Comparison of ENCODE assay signal across 15 cellular contexts in the genomic region with DNA sequence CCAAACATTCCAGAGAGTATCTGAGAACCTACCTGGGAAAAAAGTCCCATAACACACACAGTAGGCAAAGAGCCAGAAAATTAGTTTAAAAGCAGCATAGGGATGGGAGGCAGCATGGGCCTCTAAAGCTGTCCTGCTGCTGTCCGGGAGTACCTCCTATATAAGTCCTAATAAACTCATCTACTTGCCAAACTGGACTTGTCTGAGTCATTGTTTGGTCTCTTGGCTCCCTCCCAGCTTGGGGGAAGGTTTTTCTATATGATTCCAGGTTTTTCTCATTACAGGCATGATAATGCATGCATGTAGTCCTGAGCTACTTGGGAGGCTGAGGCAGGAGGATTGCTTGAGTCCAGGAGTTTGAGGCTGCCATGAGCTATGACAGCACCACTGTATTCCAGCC. TPM values are rescaled to one million over a fixed set of nuclear protein-coding genes. Genes with fewer than 3 reads are reported as not detected.
DNase-seq lines count a peak whose midpoint lies in the region; ATAC-seq, FAIRE-seq and TF ChIP-seq lines count a peak whose summit lies in the region.
"Had no signal": no experiment of that assay in that cellular context is flagged by ENCODE, and none has a peak within 500 bp of the region (broad histone marks: within the 10 kb centered on the region; RNA-seq: fewer than 3 reads in every experiment).

No MANE protein-coding gene starts in this region.

- no peaks in the 10 kb centered on the region for H3K27me3 Mint-ChIP-seq in stimulated activated naive B cell treated with anti-CD40 and anti-IgM and Interleukin-4, amounts not matched to agents 10 μg/mL and 1 μg/mL and 100 μg/mL, for 72 hours

- H4K8ac ChIP-seq in trophoblast cell (ENCODE audit: low read depth, low read length), result no peak overlapping the region

- H3K4ac ChIP-seq in trophoblast cell (ENCODE audit: low read depth, low read length), result no peak overlapping the region

- no peak overlapping the region for H2BK5ac ChIP-seq in trophoblast cell (ENCODE audit: low read depth, low read length, poor library complexity)

- peaks cover 21 to 29% of the 10 kb centered on the region in 2 donors for H3K36me3 Mint-ChIP-seq in stimulated activated naive B cell treated with anti-CD40 and anti-IgM and Interleukin-4, amounts not matched to agents 10 μg/mL and 1 μg/mL and 100 μg/mL, for 72 hours

- peaks cover 0 to 3% of the 10 kb centered on the region in 2 experiments for H3K36me3 ChIP-seq in trophoblast cell (ENCODE audit: control insufficient read depth in 1 of 2, insufficient read depth in 2 of 2, low read length in 2 of 2)
- no peaks in the 10 kb centered on the region for H3K36me3 ChIP-seq in lower lobe of right lung

- peaks cover 13 to 18% of the 10 kb centered on the region in 2 donors for H3K4me1 Mint-ChIP-seq in stimulated activated naive B cell treated with anti-CD40 and anti-IgM and Interleukin-4, amounts not matched to agents 10 μg/mL and 1 μg/mL and 100 μg/mL, for 72 hours

- H3K4me1 ChIP-seq in trophoblast cell (ENCODE audit: control insufficient read depth in 1 of 2, insufficient read depth in 2 of 2, low read length in 2 of 2), result peaks cover 9 to 13% of the 10 kb centered on the region in 2 experiments
- no peaks in the 10 kb centered on the region for H3K4me1 ChIP-seq in lower lobe of right lung
- H3K4me1 ChIP-seq: heart right ventricle had no signal

- H3K4me2 ChIP-seq in trophoblast cell (ENCODE audit: low read length), result no peak overlapping the region
- H3K4me2 ChIP-seq: smooth muscle cell had no signal

- no peak for FAIRE-seq in frontal cortex (lab: Jason Lieb, UNC)

- TF ChIP-seq CTCF in choroid plexus epithelial cell (conservative IDR thresholded peaks at IDR 0.05; ENCODE audit: low read depth, low read length) (no peak), lower lobe of right lung (IDR thresholded peaks at IDR 0.05) (no peak)

- H3K9me3 ChIP-seq in trophoblast cell (ENCODE audit: insufficient read depth, low read depth, low read length) (no peaks in the 10 kb centered on the region), lower lobe of right lung (no peaks in the 10 kb centered on the region)
- H3K9me3 ChIP-seq: heart right ventricle had no signal

- no peak overlapping the region for H4K91ac ChIP-seq in trophoblast cell (ENCODE audit: low read depth, low read length)

- no peaks in the 10 kb centered on the region for H3K79me2 ChIP-seq in trophoblast cell (ENCODE audit: control insufficient read depth, insufficient read depth, low read length, poor library complexity)

- WGBS in trophoblast cell (ENCODE audit: extremely low coverage, insufficient coverage, insufficient read length), result no CpG with 5 or more reads among the region's 1 CpG

- H3K79me1 ChIP-seq in trophoblast cell (ENCODE audit: low read length), result peaks cover 9% of the 10 kb centered on the region

- H2BK120ac ChIP-seq in trophoblast cell (ENCODE audit: insufficient read depth, low read length, poor library complexity), result no peak overlapping the region

- H3K27ac Mint-ChIP-seq in stimulated activated naive B cell treated with anti-CD40 and anti-IgM and Interleukin-4, amounts not matched to agents 10 μg/mL and 1 μg/mL and 100 μg/mL, for 72 hours, result no peak overlapping the region

- no peak overlapping the region for H2AFZ ChIP-seq in trophoblast cell (ENCODE audit: insufficient read depth, low read length, poor library complexity)

- no peak overlapping the region for H3K9ac ChIP-seq in trophoblast cell (ENCODE audit: low read length)

- peaks cover 0 to 1% of the 10 kb centered on the region in 2 donors for H3K9me3 Mint-ChIP-seq in stimulated activated naive B cell treated with anti-CD40 and anti-IgM and Interleukin-4, amounts not matched to agents 10 μg/mL and 1 μg/mL and 100 μg/mL, for 72 hours

- H3K27ac ChIP-seq in trophoblast cell (ENCODE audit: low read depth, low read length) (no peak overlapping the region), lower lobe of right lung (no peak overlapping the region)
- H3K27ac ChIP-seq: heart right ventricle had no signal

- DNase-seq in DMS53 treated with DMSO at 0.1 percent for 48 hours (lab: John Stamatoyannopoulos, UW; ENCODE audit: unreplicated experiment), result peak; percentile 69
- DNase-seq in NCI-H446 (lab: John Stamatoyannopoulos, UW), result peak; percentile 65 to 77
- DNase-seq in choroid plexus epithelial cell (ENCODE audit: low read depth), result peak; percentile 85
- peak; percentile 11 to 57 for DNase-seq in trophoblast cell
- DNase-seq in Right ventricle myocardium superior, result no peak
- DNase-seq in stimulated activated naive B cell treated with anti-CD40 and anti-IgM and Interleukin-4, amounts not matched to agents 10 μg/mL and 1 μg/mL and 100 μg/mL, for 72 hours, result no peak
- DNase-seq in frontal cortex (ENCODE audit: low spot score in 2 of 2), result no peak
- no peak for DNase-seq in lower lobe of right lung
- DNase-seq: activated CD4-positive, alpha-beta T cell treated with anti-CD3 and anti-CD28 coated beads, Interleukin-2, amount 50 U/mL, for 48 hours; DND-41; heart right ventricle; midbrain; NCI-H1436 treated with DMSO at 0.1 percent for 48 hours; RPMI8226 had no signal

- H3K27me3 ChIP-seq in trophoblast cell (ENCODE audit: insufficient read depth, low read length), result no peaks in the 10 kb centered on the region
- no peaks in the 10 kb centered on the region for H3K27me3 ChIP-seq in lower lobe of right lung (ENCODE audit: low read depth)
- H3K27me3 ChIP-seq: heart right ventricle had no signal

- H3K18ac ChIP-seq in trophoblast cell (ENCODE audit: low read length), result no peak overlapping the region

- no peak overlapping the region for H3K4me3 Mint-ChIP-seq in stimulated activated naive B cell treated with anti-CD40 and anti-IgM and Interleukin-4, amounts not matched to agents 10 μg/mL and 1 μg/mL and 100 μg/mL, for 72 hours

- H4K12ac ChIP-seq in trophoblast cell (ENCODE audit: low read depth, low read length), result no peak overlapping the region

- no peak for ATAC-seq in Right ventricle myocardium superior (ENCODE audit: poor library complexity)
- ATAC-seq in stimulated activated naive B cell treated with anti-CD40 and anti-IgM and Interleukin-4, amounts not matched to agents 10 μg/mL and 1 μg/mL and 100 μg/mL, for 72 hours (replicated peaks), result no peak
- ATAC-seq in lower lobe of right lung, result no peak
- ATAC-seq: heart right ventricle had no signal

- H2AK5ac ChIP-seq in trophoblast cell (ENCODE audit: low read length), result no peak overlapping the region

- H2BK12ac ChIP-seq in trophoblast cell (ENCODE audit: low read length), result no peak overlapping the region

- H3K14ac ChIP-seq in trophoblast cell (ENCODE audit: low read length), result no peak overlapping the region

- no peak overlapping the region for H3K23ac ChIP-seq in trophoblast cell (ENCODE audit: low read length)

- intact Hi-C loops in Right ventricle myocardium superior (cut with DNase I), result no loop called here
- intact Hi-C loops in lower lobe of right lung (cut with DNase I), result no loop called here

- H3K4me3 ChIP-seq in choroid plexus epithelial cell (ENCODE audit: low read depth, low read length), result no peak overlapping the region
- H3K4me3 ChIP-seq in trophoblast cell (ENCODE audit: low read depth, low read length), result no peak overlapping the region
- H3K4me3 ChIP-seq in lower lobe of right lung, result no peak overlapping the region
- H3K4me3 ChIP-seq: heart right ventricle, smooth muscle cell had no signal

RNA-seq across cellular contexts. Expression of gene HACD2, which starts 17.5 kb away (rescaled TPM):
- 48.8 and 49.1 TPM in 2 replicates for polyA plus RNA-seq in trophoblast cell (2013)
- 9.1 TPM for total RNA-seq in Right ventricle myocardium superior
- total RNA-seq in frontal cortex, result 59.9 TPM
- total RNA-seq in lower lobe of right lung, result 42.8 TPM

Comparison
In these comparisons a context has a peak if more than half of its experiments do, and no peak if none do; other contexts are left out.
1. DNase-seq: peak in DMS53 treated with DMSO at 0.1 percent for 48 hours (single experiment), NCI-H446 (2 of 2), choroid plexus epithelial cell (single experiment) and trophoblast cell (2 of 2); none in Right ventricle myocardium superior (single experiment), stimulated activated naive B cell treated with anti-CD40 and anti-IgM and Interleukin-4, amounts not matched to agents 10 μg/mL and 1 μg/mL and 100 μg/mL, for 72 hours (single experiment), frontal cortex (0 of 2) and lower lobe of right lung (single experiment).